In genomic region chr9:6102336-6102994, GRCh38 we compare ENCODE assay signal across 7 cellular contexts.
DNase-seq lines count a peak whose midpoint lies in the region; ATAC-seq, FAIRE-seq and TF ChIP-seq lines count a peak whose summit lies in the region.
"Not testable (repeated sequence)": the region's sequence is repeated elsewhere in the genome, so short reads cannot be mapped to it uniquely, and the experiment has no call there.

No MANE protein-coding gene starts in this region.

- H3K27ac ChIP-seq in RWPE2 (ENCODE audit: poor library complexity, severe bottlenecking) (peak overlapping the region; percentile 91), keratinocyte (ENCODE audit: control insufficient read depth, insufficient read depth, low read length) (peak overlapping the region; percentile 61)

- H3K4me1 ChIP-seq in RWPE2 (ENCODE audit: insufficient read depth, poor library complexity, severe bottlenecking) (peaks cover 65% of the 10 kb centered on the region), keratinocyte (ENCODE audit: control insufficient read depth, extremely low read depth, insufficient read depth, low read length) (peaks cover 61% of the 10 kb centered on the region)

- peak; percentile 81 for DNase-seq in Caki2 (ENCODE audit: low read depth)
- DNase-seq in HCEC 1CT: peak; percentile 89
- peak; percentile 67 for DNase-seq in MG63
- peak; percentile 95 for DNase-seq in RWPE2 (ENCODE audit: low spot score)
- not testable (repeated sequence) for DNase-seq in activated naive CD4-positive, alpha-beta T cell treated with anti-CD3 and anti-CD28 coated beads, Interleukin-2, amount 50 U/mL, for 72 hours (ENCODE audit: low spot score in 2 of 2)
- peak; percentile 87 for DNase-seq in epithelial cell of proximal tubule (ENCODE audit: low read depth)
- DNase-seq in keratinocyte (ENCODE audit: low read depth, low spot score): peak; percentile 100

- H3K9ac ChIP-seq in keratinocyte (ENCODE audit: control insufficient read depth, extremely low read depth, insufficient read depth, low read length): not testable (repeated sequence)

- H2AFZ ChIP-seq in keratinocyte (ENCODE audit: control insufficient read depth, low read length): not testable (repeated sequence)

- H3K79me2 ChIP-seq in keratinocyte (ENCODE audit: control insufficient read depth, insufficient read depth, low read length): not testable (repeated sequence)

- peak; percentile 84 for FAIRE-seq in keratinocyte (lab: Jason Lieb, UNC)

- dilution Hi-C loops in keratinocyte (cut with MboI; ENCODE audit: extremely low pct_ligation_motif_present, low sequenced_read_pairs): not testable (repeated sequence)

- not testable (repeated sequence) for H3K9me3 Mint-ChIP-seq in activated naive CD4-positive, alpha-beta T cell treated with anti-CD3 and anti-CD28 coated beads, Interleukin-2, amount 50 U/mL, for 72 hours

- not testable (repeated sequence) for H3K9me3 ChIP-seq in MG63; RWPE2 (ENCODE audit: severe bottlenecking); keratinocyte (ENCODE audit: control insufficient read depth, low read depth, low read length)

- in situ Hi-C loops in Caki2 (cut with HindIII; ENCODE audit: low pct_unique_long_range_greater_than_20kb, low sequenced_read_pairs): not testable (repeated sequence)

- not testable (repeated sequence) for H3K36me3 ChIP-seq in MG63; RWPE2 (ENCODE audit: low read depth); keratinocyte (ENCODE audit: control insufficient read depth in 2 of 2, extremely low read depth in 1 of 2, insufficient read depth in 2 of 2, low read length in 2 of 2)

- ATAC-seq in RWPE2 (ENCODE audit: low read depth): peak; percentile 81
- ATAC-seq in activated naive CD4-positive, alpha-beta T cell treated with anti-CD3 and anti-CD28 coated beads, Interleukin-2, amount 50 U/mL, for 72 hours: peak; percentile 36 to 46

- not testable (repeated sequence) for H3K27me3 ChIP-seq in MG63; RWPE2 (ENCODE audit: insufficient read depth, poor library complexity, severe bottlenecking); keratinocyte (ENCODE audit: control insufficient read depth, extremely low read depth, insufficient read depth, low read length)

- H3K4me3 ChIP-seq in MG63; RWPE2 (ENCODE audit: severe bottlenecking); keratinocyte (ENCODE audit: control insufficient read depth in 2 of 3, extremely low read depth in 1 of 3, insufficient read depth in 2 of 3, low read depth in 1 of 3, low read length in 3 of 3): not testable (repeated sequence)
- peak overlapping the region; percentile 13 for H3K4me3 ChIP-seq in epithelial cell of proximal tubule (ENCODE audit: low read depth, low read length)

- not testable (repeated sequence) for TF ChIP-seq CTCF in RWPE2 (IDR thresholded peaks at IDR 0.05; ENCODE audit: poor library complexity, severe bottlenecking); epithelial cell of proximal tubule (conservative IDR thresholded peaks at IDR 0.05; ENCODE audit: low read depth, low read length); keratinocyte (optimal IDR thresholded peaks at IDR 0.05 in 1 of 3, IDR thresholded peaks at IDR 0.05 in 1 of 3, conservative IDR thresholded peaks at IDR 0.05 in 1 of 3; ENCODE audit: extremely low read depth in 1 of 3, insufficient read depth in 2 of 3, low read length in 3 of 3)

- not testable (repeated sequence) for H4K20me1 ChIP-seq in keratinocyte (ENCODE audit: control insufficient read depth, extremely low read depth, insufficient read depth, low read length)

- not testable (repeated sequence) for H3K9me1 ChIP-seq in keratinocyte (ENCODE audit: control insufficient read depth, extremely low read depth, insufficient read depth, low read length)

- H3K36me3 Mint-ChIP-seq in activated naive CD4-positive, alpha-beta T cell treated with anti-CD3 and anti-CD28 coated beads, Interleukin-2, amount 50 U/mL, for 72 hours: not testable (repeated sequence)

- H3K4me2 ChIP-seq in keratinocyte (ENCODE audit: control insufficient read depth, extremely low read depth, insufficient read depth, low read depth, low read length): peak overlapping the region; percentile 22

- not testable (repeated sequence) for H3K27ac Mint-ChIP-seq in activated naive CD4-positive, alpha-beta T cell treated with anti-CD3 and anti-CD28 coated beads, Interleukin-2, amount 50 U/mL, for 72 hours
